ENCODE assay signal across 1 cellular context in genomic region chr19:57746580-57747471, GRCh38.
TF ChIP-seq lines count a peak whose summit lies in the region.

TSS of gene ZNF776 (plus strand) at chr19:57746815. CDS start at chr19:57747059, 244 bp downstream.

TF ChIP-seq in K562, 482 proteins besides CTCF, POLR2A, EP300 and RAD21 (continued from another document and continues in another):
- TF ChIP-seq MNT (conservative IDR thresholded peaks at IDR 0.05) (0 out of 4 replicates have a peak, but pooled peaks of 1 of the 2 experiments have one; percentile 26), E2F6 (IDR thresholded peaks at IDR 0.05; ENCODE audit: borderline replicate concordance in 1 of 2, extremely low read depth in 1 of 2, insufficient read depth in 1 of 2, insufficient read length in 1 of 2, low read depth in 1 of 2, low read length in 1 of 2, poor library complexity in 1 of 2, severe bottlenecking in 1 of 2) (peak in 1 of 2 experiments; percentile 4), BHLHE40 (IDR thresholded peaks at IDR 0.05; ENCODE audit: low read length) (no peak), MAFG (tag; conservative IDR thresholded peaks at IDR 0.05) (no peak), HBP1 (CRISPR knock-in tag; IDR thresholded peaks at IDR 0.05) (no peak), PHF8 (IDR thresholded peaks at IDR 0.05; ENCODE audit: borderline replicate concordance, low read length) (peak; percentile 92), ADNP (tag; IDR thresholded peaks at IDR 0.05) (no peak), ZNF24 (IDR thresholded peaks at IDR 0.05) (no peak), ZNF3 (CRISPR knock-in tag; IDR thresholded peaks at IDR 0.05) (no peak), KDM2B (CRISPR knock-in tag; IDR thresholded peaks at IDR 0.05) (no peak), TAF1 (IDR thresholded peaks at IDR 0.05; ENCODE audit: control insufficient read depth, extremely low read depth, insufficient read depth, low read length, severe bottlenecking) (peak; percentile 38), ZNF197 (CRISPR knock-in tag; IDR thresholded peaks at IDR 0.05; ENCODE audit: low read depth) (0 out of 2 replicates have a peak, but pooled peaks have one; percentile 72), ZNF263 (CRISPR knock-in tag; IDR thresholded peaks at IDR 0.05; ENCODE audit: borderline replicate concordance) (no peak), RFX1 (IDR thresholded peaks at IDR 0.05) (peak; percentile 89), ZBED1 (IDR thresholded peaks at IDR 0.05) (no peak), ZBTB8A (IDR thresholded peaks at IDR 0.05; ENCODE audit: partially characterized antibody) (no peak), COPS2 (conservative IDR thresholded peaks at IDR 0.05) (no peak), ZNF124 (CRISPR knock-in tag; IDR thresholded peaks at IDR 0.05) (no peak), SOX6 (IDR thresholded peaks at IDR 0.05) (peak; percentile 39; the same call in 1 of the 2 replicates), NFYB (IDR thresholded peaks at IDR 0.05; ENCODE audit: extremely low read depth, insufficient read length) (peak; percentile 61), ZFPM2 (CRISPR knock-in tag; IDR thresholded peaks at IDR 0.05) (no peak), FIP1L1 (IDR thresholded peaks at IDR 0.05; ENCODE audit: low read depth, low read length, poor library complexity, severe bottlenecking) (no peak), HDAC8 (tag; IDR thresholded peaks at IDR 0.05) (no peak), ZNF232 (CRISPR knock-in tag; IDR thresholded peaks at IDR 0.05) (no peak), ZNF408 (CRISPR knock-in tag; IDR thresholded peaks at IDR 0.05; ENCODE audit: low read depth) (no peak), NELFE (IDR thresholded peaks at IDR 0.05; ENCODE audit: insufficient read depth, insufficient read length) (no peak), ZNF551 (CRISPR knock-in tag; IDR thresholded peaks at IDR 0.05) (no peak), ZNF253 (CRISPR knock-in tag; conservative IDR thresholded peaks at IDR 0.05) (no peak), CBFA2T2 (conservative IDR thresholded peaks at IDR 0.05) (no peak), PRDM10 (IDR thresholded peaks at IDR 0.05; ENCODE audit: partially characterized antibody) (peak; percentile 83), ZNF75A (CRISPR knock-in tag; IDR thresholded peaks at IDR 0.05) (no peak), THRAP3 (IDR thresholded peaks at IDR 0.05; ENCODE audit: borderline replicate concordance) (no peak), CREB1 (IDR thresholded peaks at IDR 0.05) (no peak), CREB1 (CRISPR knock-in tag; IDR thresholded peaks at IDR 0.05) (peak; percentile 54), MBD2 (IDR thresholded peaks at IDR 0.05; ENCODE audit: borderline replicate concordance, low read depth) (peak; percentile 91), ZNF134 (CRISPR knock-in tag; conservative IDR thresholded peaks at IDR 0.05) (no peak), DMBX1 (CRISPR knock-in tag; IDR thresholded peaks at IDR 0.05; ENCODE audit: borderline replicate concordance) (no peak), CHD1 (IDR thresholded peaks at IDR 0.05; ENCODE audit: low read length) (no peak), PHB (CRISPR knock-in tag; IDR thresholded peaks at IDR 0.05) (no peak), FOXJ2 (tag; IDR thresholded peaks at IDR 0.05) (peak; percentile 32; the same call in 1 of the 2 replicates)
- TF ChIP-seq, protein P1, sequence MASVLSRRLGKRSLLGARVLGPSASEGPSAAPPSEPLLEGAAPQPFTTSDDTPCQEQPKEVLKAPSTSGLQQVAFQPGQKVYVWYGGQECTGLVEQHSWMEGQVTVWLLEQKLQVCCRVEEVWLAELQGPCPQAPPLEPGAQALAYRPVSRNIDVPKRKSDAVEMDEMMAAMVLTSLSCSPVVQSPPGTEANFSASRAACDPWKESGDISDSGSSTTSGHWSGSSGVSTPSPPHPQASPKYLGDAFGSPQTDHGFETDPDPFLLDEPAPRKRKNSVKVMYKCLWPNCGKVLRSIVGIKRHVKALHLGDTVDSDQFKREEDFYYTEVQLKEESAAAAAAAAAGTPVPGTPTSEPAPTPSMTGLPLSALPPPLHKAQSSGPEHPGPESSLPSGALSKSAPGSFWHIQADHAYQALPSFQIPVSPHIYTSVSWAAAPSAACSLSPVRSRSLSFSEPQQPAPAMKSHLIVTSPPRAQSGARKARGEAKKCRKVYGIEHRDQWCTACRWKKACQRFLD (CRISPR knock-in tag; IDR thresholded peaks at IDR 0.05): no peak
- TF ChIP-seq, protein P2, sequence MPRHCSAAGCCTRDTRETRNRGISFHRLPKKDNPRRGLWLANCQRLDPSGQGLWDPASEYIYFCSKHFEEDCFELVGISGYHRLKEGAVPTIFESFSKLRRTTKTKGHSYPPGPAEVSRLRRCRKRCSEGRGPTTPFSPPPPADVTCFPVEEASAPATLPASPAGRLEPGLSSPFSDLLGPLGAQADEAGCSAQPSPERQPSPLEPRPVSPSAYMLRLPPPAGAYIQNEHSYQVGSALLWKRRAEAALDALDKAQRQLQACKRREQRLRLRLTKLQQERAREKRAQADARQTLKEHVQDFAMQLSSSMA (CRISPR knock-in tag; IDR thresholded peaks at IDR 0.05): no peak
- TF ChIP-seq, protein P3, sequence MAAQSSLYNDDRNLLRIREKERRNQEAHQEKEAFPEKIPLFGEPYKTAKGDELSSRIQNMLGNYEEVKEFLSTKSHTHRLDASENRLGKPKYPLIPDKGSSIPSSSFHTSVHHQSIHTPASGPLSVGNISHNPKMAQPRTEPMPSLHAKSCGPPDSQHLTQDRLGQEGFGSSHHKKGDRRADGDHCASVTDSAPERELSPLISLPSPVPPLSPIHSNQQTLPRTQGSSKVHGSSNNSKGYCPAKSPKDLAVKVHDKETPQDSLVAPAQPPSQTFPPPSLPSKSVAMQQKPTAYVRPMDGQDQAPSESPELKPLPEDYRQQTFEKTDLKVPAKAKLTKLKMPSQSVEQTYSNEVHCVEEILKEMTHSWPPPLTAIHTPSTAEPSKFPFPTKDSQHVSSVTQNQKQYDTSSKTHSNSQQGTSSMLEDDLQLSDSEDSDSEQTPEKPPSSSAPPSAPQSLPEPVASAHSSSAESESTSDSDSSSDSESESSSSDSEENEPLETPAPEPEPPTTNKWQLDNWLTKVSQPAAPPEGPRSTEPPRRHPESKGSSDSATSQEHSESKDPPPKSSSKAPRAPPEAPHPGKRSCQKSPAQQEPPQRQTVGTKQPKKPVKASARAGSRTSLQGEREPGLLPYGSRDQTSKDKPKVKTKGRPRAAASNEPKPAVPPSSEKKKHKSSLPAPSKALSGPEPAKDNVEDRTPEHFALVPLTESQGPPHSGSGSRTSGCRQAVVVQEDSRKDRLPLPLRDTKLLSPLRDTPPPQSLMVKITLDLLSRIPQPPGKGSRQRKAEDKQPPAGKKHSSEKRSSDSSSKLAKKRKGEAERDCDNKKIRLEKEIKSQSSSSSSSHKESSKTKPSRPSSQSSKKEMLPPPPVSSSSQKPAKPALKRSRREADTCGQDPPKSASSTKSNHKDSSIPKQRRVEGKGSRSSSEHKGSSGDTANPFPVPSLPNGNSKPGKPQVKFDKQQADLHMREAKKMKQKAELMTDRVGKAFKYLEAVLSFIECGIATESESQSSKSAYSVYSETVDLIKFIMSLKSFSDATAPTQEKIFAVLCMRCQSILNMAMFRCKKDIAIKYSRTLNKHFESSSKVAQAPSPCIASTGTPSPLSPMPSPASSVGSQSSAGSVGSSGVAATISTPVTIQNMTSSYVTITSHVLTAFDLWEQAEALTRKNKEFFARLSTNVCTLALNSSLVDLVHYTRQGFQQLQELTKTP (IDR thresholded peaks at IDR 0.05; ENCODE audit: low read depth in 1 of 2, partially characterized antibody in 2 of 2): peak in 1 of 2 experiments; percentile 91
- TF ChIP-seq, protein P4, sequence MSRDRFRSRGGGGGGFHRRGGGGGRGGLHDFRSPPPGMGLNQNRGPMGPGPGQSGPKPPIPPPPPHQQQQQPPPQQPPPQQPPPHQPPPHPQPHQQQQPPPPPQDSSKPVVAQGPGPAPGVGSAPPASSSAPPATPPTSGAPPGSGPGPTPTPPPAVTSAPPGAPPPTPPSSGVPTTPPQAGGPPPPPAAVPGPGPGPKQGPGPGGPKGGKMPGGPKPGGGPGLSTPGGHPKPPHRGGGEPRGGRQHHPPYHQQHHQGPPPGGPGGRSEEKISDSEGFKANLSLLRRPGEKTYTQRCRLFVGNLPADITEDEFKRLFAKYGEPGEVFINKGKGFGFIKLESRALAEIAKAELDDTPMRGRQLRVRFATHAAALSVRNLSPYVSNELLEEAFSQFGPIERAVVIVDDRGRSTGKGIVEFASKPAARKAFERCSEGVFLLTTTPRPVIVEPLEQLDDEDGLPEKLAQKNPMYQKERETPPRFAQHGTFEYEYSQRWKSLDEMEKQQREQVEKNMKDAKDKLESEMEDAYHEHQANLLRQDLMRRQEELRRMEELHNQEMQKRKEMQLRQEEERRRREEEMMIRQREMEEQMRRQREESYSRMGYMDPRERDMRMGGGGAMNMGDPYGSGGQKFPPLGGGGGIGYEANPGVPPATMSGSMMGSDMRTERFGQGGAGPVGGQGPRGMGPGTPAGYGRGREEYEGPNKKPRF (IDR thresholded peaks at IDR 0.05; ENCODE audit: low read depth, low read length): no peak
- TF ChIP-seq, protein P5, sequence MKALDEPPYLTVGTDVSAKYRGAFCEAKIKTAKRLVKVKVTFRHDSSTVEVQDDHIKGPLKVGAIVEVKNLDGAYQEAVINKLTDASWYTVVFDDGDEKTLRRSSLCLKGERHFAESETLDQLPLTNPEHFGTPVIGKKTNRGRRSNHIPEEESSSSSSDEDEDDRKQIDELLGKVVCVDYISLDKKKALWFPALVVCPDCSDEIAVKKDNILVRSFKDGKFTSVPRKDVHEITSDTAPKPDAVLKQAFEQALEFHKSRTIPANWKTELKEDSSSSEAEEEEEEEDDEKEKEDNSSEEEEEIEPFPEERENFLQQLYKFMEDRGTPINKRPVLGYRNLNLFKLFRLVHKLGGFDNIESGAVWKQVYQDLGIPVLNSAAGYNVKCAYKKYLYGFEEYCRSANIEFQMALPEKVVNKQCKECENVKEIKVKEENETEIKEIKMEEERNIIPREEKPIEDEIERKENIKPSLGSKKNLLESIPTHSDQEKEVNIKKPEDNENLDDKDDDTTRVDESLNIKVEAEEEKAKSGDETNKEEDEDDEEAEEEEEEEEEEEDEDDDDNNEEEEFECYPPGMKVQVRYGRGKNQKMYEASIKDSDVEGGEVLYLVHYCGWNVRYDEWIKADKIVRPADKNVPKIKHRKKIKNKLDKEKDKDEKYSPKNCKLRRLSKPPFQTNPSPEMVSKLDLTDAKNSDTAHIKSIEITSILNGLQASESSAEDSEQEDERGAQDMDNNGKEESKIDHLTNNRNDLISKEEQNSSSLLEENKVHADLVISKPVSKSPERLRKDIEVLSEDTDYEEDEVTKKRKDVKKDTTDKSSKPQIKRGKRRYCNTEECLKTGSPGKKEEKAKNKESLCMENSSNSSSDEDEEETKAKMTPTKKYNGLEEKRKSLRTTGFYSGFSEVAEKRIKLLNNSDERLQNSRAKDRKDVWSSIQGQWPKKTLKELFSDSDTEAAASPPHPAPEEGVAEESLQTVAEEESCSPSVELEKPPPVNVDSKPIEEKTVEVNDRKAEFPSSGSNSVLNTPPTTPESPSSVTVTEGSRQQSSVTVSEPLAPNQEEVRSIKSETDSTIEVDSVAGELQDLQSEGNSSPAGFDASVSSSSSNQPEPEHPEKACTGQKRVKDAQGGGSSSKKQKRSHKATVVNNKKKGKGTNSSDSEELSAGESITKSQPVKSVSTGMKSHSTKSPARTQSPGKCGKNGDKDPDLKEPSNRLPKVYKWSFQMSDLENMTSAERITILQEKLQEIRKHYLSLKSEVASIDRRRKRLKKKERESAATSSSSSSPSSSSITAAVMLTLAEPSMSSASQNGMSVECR (CRISPR knock-in tag; IDR thresholded peaks at IDR 0.05): peak; percentile 54; the same call in 1 of the 2 replicates
